10 cellular contexts compared by ENCODE assay signal in genomic region chr6:142302427-142303190, GRCh38. TPM values are rescaled to one million over a fixed set of nuclear protein-coding genes. Genes with fewer than 3 reads are reported as not detected.
DNase-seq lines count a peak whose midpoint lies in the region; ATAC-seq, FAIRE-seq and TF ChIP-seq lines count a peak whose summit lies in the region.
"Had no signal": no experiment of that assay in that cellular context is flagged by ENCODE, and none has a peak within 500 bp of the region (broad histone marks: within the 10 kb centered on the region; RNA-seq: fewer than 3 reads in every experiment).

No MANE protein-coding gene starts in this region.

- peaks cover 5% of the 10 kb centered on the region for H3K4me1 ChIP-seq in cardiac muscle cell (ENCODE audit: low read depth)
- peaks cover 9% of the 10 kb centered on the region for H3K4me1 ChIP-seq in lower lobe of right lung
- H3K4me1 ChIP-seq in vagina: peaks cover 4% of the 10 kb centered on the region

- peaks cover 23% of the 10 kb centered on the region for H3K27me3 ChIP-seq in cardiac muscle cell
- no peaks in the 10 kb centered on the region for H3K27me3 ChIP-seq in bronchial epithelial cell (ENCODE audit: control insufficient read depth, insufficient read depth, low read length)
- H3K27me3 ChIP-seq in lower lobe of right lung (ENCODE audit: low read depth): no peaks in the 10 kb centered on the region
- H3K27me3 ChIP-seq in vagina: no peaks in the 10 kb centered on the region

- H3K36me3 ChIP-seq in cardiac muscle cell (no peaks in the 10 kb centered on the region), bronchial epithelial cell (ENCODE audit: control insufficient read depth, insufficient read depth, low read length) (no peaks in the 10 kb centered on the region), lower lobe of right lung (no peaks in the 10 kb centered on the region), vagina (no peaks in the 10 kb centered on the region)

- intact Hi-C loops in cardiac septum (cut with DNase I): no loop called here
- intact Hi-C loops in lower lobe of right lung (cut with DNase I): no loop called here
- intact Hi-C loops in vagina (cut with DNase I): no loop called here

- DNase-seq in cardiac muscle cell (ENCODE audit: low read depth in 1 of 2, low spot score in 1 of 2) (no peak), cardiac septum (ENCODE audit: low spot score) (no peak), bronchial epithelial cell (ENCODE audit: low read depth) (peak; percentile 84), lower lobe of right lung (no peak), vagina (ENCODE audit: extremely low spot score in 2 of 2) (no peak), amniotic stem cell (lab: John Stamatoyannopoulos, UW) (no peak), NK-92 (lab: John Stamatoyannopoulos, UW; ENCODE audit: unreplicated experiment) (no peak)

- no peak overlapping the region for H3K27ac ChIP-seq in cardiac muscle cell
- H3K27ac ChIP-seq in lower lobe of right lung: peak overlapping the region; percentile 73
- no peak overlapping the region for H3K27ac ChIP-seq in vagina

- no peak for TF ChIP-seq POLR2A in vagina (IDR thresholded peaks at IDR 0.05)

- FAIRE-seq in bronchial epithelial cell (lab: Jason Lieb, UNC): peak; percentile 18
- FAIRE-seq: G401.6, urothelium cell line had no signal

- H3K9me3 ChIP-seq in cardiac muscle cell (ENCODE audit: low read depth): no peaks in the 10 kb centered on the region
- H3K9me3 ChIP-seq in lower lobe of right lung: no peaks in the 10 kb centered on the region
- no peaks in the 10 kb centered on the region for H3K9me3 ChIP-seq in vagina

- H3K4me3 ChIP-seq in cardiac muscle cell: peak overlapping the region; percentile 1
- H3K4me3 ChIP-seq in bronchial epithelial cell (ENCODE audit: low read depth, low read length): peak overlapping the region; percentile 82
- H3K4me3 ChIP-seq in lower lobe of right lung: peak overlapping the region; percentile 70
- H3K4me3 ChIP-seq in vagina: peak overlapping the region; percentile 26 to 57

- peak; percentile 55 to 56 for ATAC-seq in lower lobe of right lung
- no peak for ATAC-seq in HG03378 (IDR thresholded peaks at IDR 0.05; ENCODE audit: unreplicated experiment)

- TF ChIP-seq CTCF in cardiac muscle cell (IDR thresholded peaks at IDR 0.05; ENCODE audit: low read depth, low read length) (no peak), bronchial epithelial cell (IDR thresholded peaks at IDR 0.05; ENCODE audit: insufficient read depth, low read length, severe bottlenecking) (no peak), lower lobe of right lung (IDR thresholded peaks at IDR 0.05) (no peak), vagina (IDR thresholded peaks at IDR 0.05) (no peak)

RNA-seq across cellular contexts. Expression of gene ADGRG6, which starts 0.8 kb away (rescaled TPM):
- total RNA-seq in cardiac muscle cell (8.7 and 12.9 TPM in 2 replicates), cardiac septum (2.3 TPM), bronchial epithelial cell (12.4 and 20.1 TPM in 2 replicates), lower lobe of right lung (35.7 TPM), vagina (22.6 TPM)
- 2.4 and 3.7 TPM in 2 replicates for polyA plus RNA-seq in cardiac muscle cell

Comparison
In these comparisons a context has a peak if more than half of its experiments do, and no peak if none do; other contexts are left out.
1. H3K4me3 ChIP-seq: peak in every context shown above with its lines; median percentile 82 in bronchial epithelial cell; 70 in lower lobe of right lung; 42 in vagina; 1 in cardiac muscle cell.